Comparison of ENCODE assay signal across 20 cellular contexts in the genomic region with DNA sequence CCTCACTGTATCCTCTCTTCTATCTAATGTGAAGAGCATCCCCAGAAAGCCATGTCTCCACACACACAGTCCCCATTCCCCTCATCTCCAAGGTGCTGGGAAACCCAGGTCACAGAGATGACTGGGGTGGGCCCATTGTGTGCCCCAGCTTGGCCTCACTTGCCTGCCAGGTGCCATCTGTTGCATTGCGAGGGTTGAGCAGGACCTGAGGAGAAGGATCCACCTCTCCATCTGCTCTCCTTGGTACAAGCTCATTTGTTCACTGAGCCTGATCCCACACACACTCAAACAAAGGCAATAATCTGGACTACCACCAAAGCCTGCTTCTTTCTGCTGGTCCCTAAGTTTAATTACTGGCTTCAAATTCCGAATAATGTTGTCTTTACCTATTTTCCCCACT.
"Had no signal": no experiment of that assay in that cellular context is flagged by ENCODE, and none has a peak within 500 bp of the region (broad histone marks: within the 10 kb centered on the region; RNA-seq: fewer than 3 reads in every experiment).

No MANE protein-coding gene starts in this region.

- DNase-seq: activated B cell treated with CpG ODN at 0.5 μM for 24 hours; activated CD4-positive, alpha-beta T cell treated with anti-CD3 and anti-CD28 coated beads for 48 hours; activated CD8-positive, alpha-beta T cell treated with anti-CD3 and anti-CD28 coated beads for 36 hours; activated effector memory CD4-positive, alpha-beta T cell treated with Interleukin-2 at 50 U/mL for 16 hours; activated naive CD4-positive, alpha-beta T cell treated with anti-CD3 and anti-CD28 coated beads, Interleukin-2, amount 50 U/mL, for 16 hours; activated T-cell treated with anti-CD3 and anti-CD28 coated beads, Interleukin-2, amount 50 U/mL, for 4 hours; effector CD4-positive, alpha-beta T cell; hippocampal formation; left lung; mammary epithelial cell; naive B cell; pancreas; stimulated activated CD4-positive, alpha-beta T cell treated with anti-CD3 and anti-CD28 coated beads, Interleukin-12 subunit alpha, Interleukin-12 subunit beta, amount 100 ng/mL, for 4 hours; stimulated activated CD4-positive, alpha-beta T cell treated with anti-CD3 and anti-CD28 coated beads, Interleukin-2, amount 100 ng/mL, for 24 hours; tibial artery had no signal

- H3K27ac Mint-ChIP-seq: activated B cell treated with CpG ODN at 0.5 μM for 24 hours; activated CD8-positive, alpha-beta T cell treated with anti-CD3 and anti-CD28 coated beads for 36 hours; naive B cell had no signal

- H3K4me3 Mint-ChIP-seq: activated B cell treated with CpG ODN at 0.5 μM for 24 hours; activated CD8-positive, alpha-beta T cell treated with anti-CD3 and anti-CD28 coated beads for 36 hours; activated T-cell treated with anti-CD3 and anti-CD28 coated beads, Interleukin-2, amount 50 U/mL, for 4 hours; naive B cell had no signal

- H3K36me3 Mint-ChIP-seq: naive B cell had no signal

- H3K27me3 ChIP-seq: left lung, pancreas, tibial artery had no signal

- H3K9me3 ChIP-seq: esophagus muscularis mucosa, left lung, pancreas, tibial artery had no signal

- H3K27me3 Mint-ChIP-seq: activated B cell treated with CpG ODN at 0.5 μM for 24 hours; activated CD8-positive, alpha-beta T cell treated with anti-CD3 and anti-CD28 coated beads for 36 hours had no signal

- H3K4me3 ChIP-seq: coronary artery, esophagus muscularis mucosa, left lung, pancreas, tibial artery had no signal

- H3K4me1 ChIP-seq: esophagus muscularis mucosa, left lung, pancreas, tibial artery had no signal

- H3K27ac ChIP-seq: coronary artery, esophagus muscularis mucosa, left lung, pancreas, tibial artery had no signal

- H3K4me1 Mint-ChIP-seq: activated B cell treated with CpG ODN at 0.5 μM for 24 hours, naive B cell had no signal

- FAIRE-seq: keratinocyte, pancreas, TTC549, urothelium cell line had no signal

- H3K36me3 ChIP-seq: esophagus muscularis mucosa, left lung, pancreas, tibial artery had no signal

- H3K9me3 Mint-ChIP-seq: activated B cell treated with CpG ODN at 0.5 μM for 24 hours; activated CD8-positive, alpha-beta T cell treated with anti-CD3 and anti-CD28 coated beads for 36 hours; activated T-cell treated with anti-CD3 and anti-CD28 coated beads, Interleukin-2, amount 50 U/mL, for 4 hours had no signal

- ATAC-seq: activated CD8-positive, alpha-beta T cell treated with anti-CD3 and anti-CD28 coated beads for 36 hours; activated T-cell treated with anti-CD3 and anti-CD28 coated beads, Interleukin-2, amount 50 U/mL, for 4 hours; left lung; pancreas had no signal
